In the genomic region with DNA sequence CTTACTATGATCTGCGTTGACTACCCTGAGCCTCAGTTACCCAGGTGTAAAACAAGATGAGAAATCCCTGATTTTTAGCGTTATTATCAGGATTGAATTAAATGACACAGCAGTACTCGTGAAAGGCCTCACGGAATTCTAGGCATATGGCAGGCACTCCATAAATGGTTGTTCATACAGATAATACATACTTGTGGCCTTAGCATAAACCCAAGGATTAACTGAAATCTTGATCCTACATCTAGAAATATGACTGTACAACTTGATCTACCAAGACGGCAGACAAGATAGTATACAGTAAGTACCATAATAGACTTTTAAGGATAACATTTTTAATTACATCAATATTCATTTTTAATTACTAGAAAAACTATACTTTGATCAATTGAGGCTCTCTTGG, we compare ENCODE assay signal across 20 cellular contexts.
"Had no signal": no experiment of that assay in that cellular context is flagged by ENCODE, and none has a peak within 500 bp of the region (broad histone marks: within the 10 kb centered on the region; RNA-seq: fewer than 3 reads in every experiment).

No MANE protein-coding gene starts in this region.

- H3K4me3 ChIP-seq: ascending aorta, esophagus squamous epithelium, gastroesophageal sphincter, pancreas, suprapubic skin, transverse colon, vagina had no signal

- H3K4me3 Mint-ChIP-seq: activated T-cell treated with anti-CD3 and anti-CD28 coated beads, Interleukin-2, amount 50 U/mL, for 24 hours; activated T-helper 17 cell treated with anti-CD3 and anti-CD28 coated beads, Interleukin-2, amount 50 U/mL, for 72 hours; nephron progenitor cell; stimulated activated effector memory CD8-positive, alpha-beta T cell treated with anti-CD3 and anti-CD28 coated beads, Interleukin-12 subunit alpha, Interleukin-12 subunit beta, amount 100 ng/mL, for 72 hours; stimulated activated naive CD8-positive, alpha-beta T cell treated with anti-CD3 and anti-CD28 coated beads, Interleukin-15, amount 100 ng/mL, for 72 hours had no signal

- H3K27me3 Mint-ChIP-seq: activated T-cell treated with anti-CD3 and anti-CD28 coated beads, Interleukin-2, amount 50 U/mL, for 24 hours; activated T-helper 17 cell treated with anti-CD3 and anti-CD28 coated beads, Interleukin-2, amount 50 U/mL, for 72 hours; stimulated activated naive CD8-positive, alpha-beta T cell treated with anti-CD3 and anti-CD28 coated beads, Interleukin-15, amount 100 ng/mL, for 72 hours had no signal

- H3K4me1 Mint-ChIP-seq: activated T-helper 17 cell treated with anti-CD3 and anti-CD28 coated beads, Interleukin-2, amount 50 U/mL, for 72 hours; stimulated activated effector memory CD8-positive, alpha-beta T cell treated with anti-CD3 and anti-CD28 coated beads, Interleukin-12 subunit alpha, Interleukin-12 subunit beta, amount 100 ng/mL, for 72 hours; stimulated activated naive CD8-positive, alpha-beta T cell treated with anti-CD3 and anti-CD28 coated beads, Interleukin-15, amount 100 ng/mL, for 72 hours had no signal

- ATAC-seq: activated naive CD4-positive, alpha-beta T cell treated with anti-CD3 and anti-CD28 coated beads, Interleukin-2, amount 50 U/mL, for 72 hours; activated T-helper 17 cell treated with anti-CD3 and anti-CD28 coated beads, Interleukin-2, amount 50 U/mL, for 72 hours; gastroesophageal sphincter; left cardiac atrium; pancreas; stimulated activated effector memory CD8-positive, alpha-beta T cell treated with anti-CD3 and anti-CD28 coated beads, Interleukin-12 subunit alpha, Interleukin-12 subunit beta, amount 100 ng/mL, for 72 hours; stimulated activated naive CD8-positive, alpha-beta T cell treated with anti-CD3 and anti-CD28 coated beads, Interleukin-15, amount 100 ng/mL, for 72 hours had no signal

- H3K27ac Mint-ChIP-seq: activated naive CD4-positive, alpha-beta T cell treated with anti-CD3 and anti-CD28 coated beads, Interleukin-2, amount 50 U/mL, for 72 hours; activated T-cell treated with anti-CD3 and anti-CD28 coated beads, Interleukin-2, amount 50 U/mL, for 24 hours; activated T-helper 17 cell treated with anti-CD3 and anti-CD28 coated beads, Interleukin-2, amount 50 U/mL, for 72 hours; nephron progenitor cell; stimulated activated effector memory CD8-positive, alpha-beta T cell treated with anti-CD3 and anti-CD28 coated beads, Interleukin-12 subunit alpha, Interleukin-12 subunit beta, amount 100 ng/mL, for 72 hours; stimulated activated naive CD8-positive, alpha-beta T cell treated with anti-CD3 and anti-CD28 coated beads, Interleukin-15, amount 100 ng/mL, for 72 hours had no signal

- H3K9me3 ChIP-seq: ascending aorta, esophagus squamous epithelium, gastroesophageal sphincter, pancreas, suprapubic skin, transverse colon, vagina had no signal

- H3K36me3 Mint-ChIP-seq: activated naive CD4-positive, alpha-beta T cell treated with anti-CD3 and anti-CD28 coated beads, Interleukin-2, amount 50 U/mL, for 72 hours; stimulated activated effector memory CD8-positive, alpha-beta T cell treated with anti-CD3 and anti-CD28 coated beads, Interleukin-12 subunit alpha, Interleukin-12 subunit beta, amount 100 ng/mL, for 72 hours had no signal

- FAIRE-seq: colon, pancreas had no signal

- H3K27ac ChIP-seq: ascending aorta, esophagus squamous epithelium, pancreas, suprapubic skin, vagina had no signal

- H3K36me3 ChIP-seq: ascending aorta, esophagus squamous epithelium, gastroesophageal sphincter, pancreas, suprapubic skin, transverse colon, vagina had no signal

- H3K27me3 ChIP-seq: ascending aorta, esophagus squamous epithelium, gastroesophageal sphincter, pancreas, suprapubic skin, transverse colon, vagina had no signal

- DNase-seq: activated CD4-positive, alpha-beta T cell treated with anti-CD3 and anti-CD28 coated beads, Interleukin-2, amount 50 U/mL, for 1 hour; activated CD4-positive, CD25-positive, alpha-beta regulatory T cell treated with anti-CD3 and anti-CD28 coated beads, Interleukin-2, amount 50 U/mL, for 72 hours; activated T-cell treated with anti-CD3 and anti-CD28 coated beads, Interleukin-2, amount 50 U/mL, for 24 hours; central memory CD4-positive, alpha-beta T cell; esophagus squamous epithelium; head of caudate nucleus; left cardiac atrium; pancreas; stimulated activated CD4-positive, alpha-beta T cell treated with anti-CD3 and anti-CD28 coated beads, Interleukin-1b, Interleukin-23, amount 100 ng/mL, for 48 hours; stimulated activated naive CD8-positive, alpha-beta T cell treated with anti-CD3 and anti-CD28 coated beads, Interleukin-15, amount 100 ng/mL, for 72 hours; transverse colon had no signal

- H3K9me3 Mint-ChIP-seq: activated naive CD4-positive, alpha-beta T cell treated with anti-CD3 and anti-CD28 coated beads, Interleukin-2, amount 50 U/mL, for 72 hours; activated T-cell treated with anti-CD3 and anti-CD28 coated beads, Interleukin-2, amount 50 U/mL, for 24 hours; stimulated activated naive CD8-positive, alpha-beta T cell treated with anti-CD3 and anti-CD28 coated beads, Interleukin-15, amount 100 ng/mL, for 72 hours had no signal

- H3K4me1 ChIP-seq: ascending aorta, pancreas had no signal
